8 cellular contexts compared by ENCODE assay signal in genomic region chr16:86874141-86874540, GRCh38.
A peak's percentile ranks its signal among the peaks of the same experiment; 100 is the strongest.
DNase-seq lines count a peak whose midpoint lies in the region; FAIRE-seq and TF ChIP-seq lines count a peak whose summit lies in the region.

No MANE protein-coding gene starts in this region.

- CTCF ChIA-PET in activated CD4-positive, alpha-beta T cell treated with anti-CD3 and anti-CD28 coated beads, Interleukin-2, amount 10 ng/mL, durations not matched to agents 7 days and 5 days (lab: Charles Lee) = interaction anchor here (0.6 to 1.3 kb wide), 4 partner anchors 298 to 411 kb away, joined by 3 to 5 read pairs (median 4); no protein-coding TSS in a partner anchor

- no peak overlapping the region for H3K27ac ChIP-seq in GM23248
- no peak overlapping the region for H3K27ac ChIP-seq in effector memory CD4-positive, alpha-beta T cell (ENCODE audit: insufficient read depth, low read length, poor library complexity, severe bottlenecking)

- in situ Hi-C loops in GM23248 (cut with MboI) = no loop called here

- peak; percentile 65 for TF ChIP-seq CTCF in AG09309 (IDR thresholded peaks at IDR 0.05; ENCODE audit: control insufficient read depth, insufficient read depth, low read depth, low read length, missing control alignments)

- H3K36me3 ChIP-seq in GM23248 (ENCODE audit: low read depth) = no peaks in the 10 kb centered on the region
- no peaks in the 10 kb centered on the region for H3K36me3 ChIP-seq in effector memory CD4-positive, alpha-beta T cell (ENCODE audit: control insufficient read depth, insufficient read depth, low read length)

- H3K36me3 Mint-ChIP-seq in activated CD4-positive, alpha-beta T cell treated with anti-CD3 and anti-CD28 coated beads, Interleukin-2, amount 10 ng/mL, durations not matched to agents 7 days and 5 days (ENCODE audit: low read depth) = no peaks in the 10 kb centered on the region

- H3K79me2 ChIP-seq in GM23248 (ENCODE audit: insufficient read depth) = no peaks in the 10 kb centered on the region

- no peaks in the 10 kb centered on the region for H3K9me2 ChIP-seq in GM23248 (ENCODE audit: insufficient read depth)

- H3K4me3 Mint-ChIP-seq in activated CD4-positive, alpha-beta T cell treated with anti-CD3 and anti-CD28 coated beads, Interleukin-2, amount 10 ng/mL, durations not matched to agents 7 days and 5 days = no peak overlapping the region

- H3K9ac ChIP-seq in GM23248 = no peak overlapping the region

- POLR2A ChIA-PET in activated CD4-positive, alpha-beta T cell treated with anti-CD3 and anti-CD28 coated beads, Interleukin-2, amount 10 ng/mL, durations not matched to agents 7 days and 5 days (lab: Charles Lee) = no interaction called here

- H3K4me3 ChIP-seq in AG09309 (ENCODE audit: control insufficient read depth, low read depth, low read length) (no peak overlapping the region), GM23248 (no peak overlapping the region)
- no peak overlapping the region for H3K4me3 ChIP-seq in effector memory CD4-positive, alpha-beta T cell (ENCODE audit: insufficient read depth, low read depth, low read length, poor library complexity, severe bottlenecking)

- WGBS in GM23248 (ENCODE audit: low coverage in 1 of 2, low lambda C conversion rate in 2 of 2, missing lambda C conversion rate in 2 of 2), 2 experiments = 33 to 45% methylated on average over 2 of the region's 2 CpGs

- DNase-seq in AG09309 (ENCODE audit: low read depth) = no peak
- peak; percentile 41 for DNase-seq in GM23248
- peak; percentile 27 for DNase-seq in activated CD4-positive, alpha-beta T cell treated with anti-CD3 and anti-CD28 coated beads, Interleukin-2, amount 10 ng/mL, durations not matched to agents 7 days and 5 days
- peak; percentile 16 for DNase-seq in iris pigment epithelial cell (ENCODE audit: low read depth)
- no peak for DNase-seq in effector memory CD4-positive, alpha-beta T cell
- DNase-seq in Ammon's horn (ENCODE audit: low spot score) = no peak
- no peak for DNase-seq in retina
- DNase-seq in frontal cortex (ENCODE audit: low spot score in 2 of 2) = no peak

- H3K27ac Mint-ChIP-seq in activated CD4-positive, alpha-beta T cell treated with anti-CD3 and anti-CD28 coated beads, Interleukin-2, amount 10 ng/mL, durations not matched to agents 7 days and 5 days = no peak overlapping the region

- no peaks in the 10 kb centered on the region for H4K20me1 ChIP-seq in GM23248 (ENCODE audit: insufficient read depth)

- H3K27me3 Mint-ChIP-seq in activated CD4-positive, alpha-beta T cell treated with anti-CD3 and anti-CD28 coated beads, Interleukin-2, amount 10 ng/mL, durations not matched to agents 7 days and 5 days = peaks cover 23% of the 10 kb centered on the region

- H2AFZ ChIP-seq in GM23248 = no peak overlapping the region

- H3K27me3 ChIP-seq in GM23248 (replicated peaks; ENCODE audit: insufficient read depth) = peaks cover 61% of the 10 kb centered on the region
- peaks cover 6% of the 10 kb centered on the region for H3K27me3 ChIP-seq in effector memory CD4-positive, alpha-beta T cell (replicated peaks; ENCODE audit: control insufficient read depth, insufficient read depth, low read length, poor library complexity, severe bottlenecking)

- H3F3A ChIP-seq in GM23248 (ENCODE audit: insufficient read depth) = no peaks in the 10 kb centered on the region

- H3K9me3 ChIP-seq in GM23248 (ENCODE audit: low read depth) = no peaks in the 10 kb centered on the region
- no peaks in the 10 kb centered on the region for H3K9me3 ChIP-seq in effector memory CD4-positive, alpha-beta T cell (ENCODE audit: control insufficient read depth, low read length)

- no peaks in the 10 kb centered on the region for H3K4me1 Mint-ChIP-seq in activated CD4-positive, alpha-beta T cell treated with anti-CD3 and anti-CD28 coated beads, Interleukin-2, amount 10 ng/mL, durations not matched to agents 7 days and 5 days

- no peaks in the 10 kb centered on the region for H3K4me1 ChIP-seq in GM23248 (ENCODE audit: insufficient read depth)
- no peaks in the 10 kb centered on the region for H3K4me1 ChIP-seq in effector memory CD4-positive, alpha-beta T cell (ENCODE audit: control insufficient read depth, insufficient read depth, low read length, poor library complexity, severe bottlenecking)

- FAIRE-seq in frontal cortex (lab: Jason Lieb, UNC) = no peak

- H3K9me3 Mint-ChIP-seq in activated CD4-positive, alpha-beta T cell treated with anti-CD3 and anti-CD28 coated beads, Interleukin-2, amount 10 ng/mL, durations not matched to agents 7 days and 5 days = no peaks in the 10 kb centered on the region

- H3K4me2 ChIP-seq in GM23248 (ENCODE audit: unreplicated experiment) = no peak overlapping the region

Comparison
In these comparisons a context has a peak if more than half of its experiments do, and no peak if none do; other contexts are left out.
1. DNase-seq: peak in GM23248 (single experiment), activated CD4-positive, alpha-beta T cell treated with anti-CD3 and anti-CD28 coated beads, Interleukin-2, amount 10 ng/mL, durations not matched to agents 7 days and 5 days (single experiment) and iris pigment epithelial cell (single experiment); none in AG09309 (single experiment), effector memory CD4-positive, alpha-beta T cell (0 of 3), Ammon's horn (single experiment), retina (single experiment) and frontal cortex (0 of 2).